ENCODE assay signal across 28 cellular contexts in the genomic region with DNA sequence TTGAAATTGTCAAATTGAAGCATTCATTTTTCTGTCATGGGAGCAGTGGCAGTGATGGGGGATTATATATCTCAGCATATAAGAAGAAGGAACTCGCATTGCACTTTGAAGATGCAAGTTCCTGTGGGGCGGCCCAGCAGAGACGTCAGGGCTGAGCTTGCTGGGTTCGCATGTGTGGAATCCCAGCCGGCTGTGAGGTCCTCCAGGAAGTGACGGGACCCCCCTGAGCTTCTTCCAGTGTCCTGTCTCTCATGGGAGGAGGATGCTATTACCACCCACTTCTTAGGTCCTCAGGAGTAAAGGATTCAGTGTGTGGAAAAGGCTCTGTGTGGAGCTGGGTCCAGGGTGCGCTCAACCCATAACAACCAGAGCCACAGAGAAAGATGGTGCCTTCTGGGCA.
"Had no signal": no experiment of that assay in that cellular context is flagged by ENCODE, and none has a peak within 500 bp of the region (broad histone marks: within the 10 kb centered on the region; RNA-seq: fewer than 3 reads in every experiment).

No MANE protein-coding gene starts in this region.

- FAIRE-seq: colon, frontal cortex had no signal

- DNase-seq: activated B cell treated with CpG ODN at 0.5 μM for 24 hours; activated CD4-positive, alpha-beta memory T cell treated with anti-CD3 and anti-CD28 coated beads for 36 hours; activated CD4-positive, alpha-beta T cell treated with anti-CD3 and anti-CD28 coated beads for 48 hours; activated CD4-positive, alpha-beta T cell treated with anti-CD3 and anti-CD28 coated beads, Interleukin-2, amount 50 U/mL, for 1 hour; activated CD8-positive, alpha-beta memory T cell treated with anti-CD3 and anti-CD28 coated beads, Interleukin-2, amount 10 ng/mL, durations not matched to agents 7 days and 5 days; activated CD8-positive, alpha-beta memory T cell treated with anti-CD3 and anti-CD28 coated beads, Interleukin-2, amount 50 U/mL, for 4 hours; activated CD8-positive, alpha-beta T cell treated with anti-CD3 and anti-CD28 coated beads, Interleukin-2, amount 10 ng/mL, durations not matched to agents 7 days and 5 days; activated effector memory CD4-positive, alpha-beta T cell treated with anti-CD3 and anti-CD28 coated beads, Interleukin-2, amount 50 U/mL, for 16 hours; activated naive CD4-positive, alpha-beta T cell treated with anti-CD3 and anti-CD28 coated beads for 36 hours; activated naive CD8-positive, alpha-beta T cell treated with anti-CD3 and anti-CD28 coated beads for 36 hours; activated naive CD8-positive, alpha-beta T cell treated with anti-CD3 and anti-CD28 coated beads, Interleukin-2, amount 50 U/mL, for 24 hours; activated T-cell treated with anti-CD3 and anti-CD28 coated beads, Interleukin-2, amount 50 U/mL, for 1 hour; activated T-cell treated with anti-CD3 and anti-CD28 coated beads, Interleukin-2, amount 50 U/mL, for 48 hours; adrenal gland; amygdala; aorta; body of pancreas; caudate nucleus; cortex of kidney; dermis blood vessel endothelial cell; effector CD8-positive, alpha-beta T cell; foreskin fibroblast; T-helper 1 cell; T-helper 17 cell; T1000; WERI-Rb-1 had no signal

- H3K4me1 ChIP-seq: adrenal gland, body of pancreas had no signal

- H3K9me3 ChIP-seq: adrenal gland, body of pancreas had no signal

- H3K27ac ChIP-seq: adrenal gland, body of pancreas, WERI-Rb-1 had no signal

- H3K27me3 ChIP-seq: body of pancreas had no signal

- H3K4me3 ChIP-seq: adrenal gland, body of pancreas had no signal

- H3K36me3 ChIP-seq: adrenal gland, WERI-Rb-1 had no signal
